In the genomic region with DNA sequence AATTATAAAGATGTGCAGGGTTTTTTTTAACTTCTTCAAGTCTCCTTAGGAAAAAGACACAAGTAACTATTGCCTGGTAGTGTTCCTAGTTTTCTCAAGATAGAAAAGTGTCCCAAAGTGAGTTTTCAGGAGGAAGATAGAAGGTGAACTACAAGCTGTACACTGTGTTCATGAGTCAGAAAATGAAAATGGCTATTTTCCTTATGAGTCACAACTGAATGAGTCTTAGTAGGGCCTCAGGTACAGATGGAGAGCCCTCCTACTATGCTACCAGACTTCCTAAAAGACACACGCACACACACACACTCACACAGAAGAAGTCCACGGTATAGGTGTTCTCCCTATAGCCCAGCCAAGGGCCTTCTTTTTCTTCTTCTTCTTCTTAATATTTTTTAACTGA, we compare ENCODE assay signal across 17 cellular contexts. TPM values are rescaled to one million over a fixed set of nuclear protein-coding genes. Genes with fewer than 3 reads are reported as not detected.
DNase-seq lines count a peak whose midpoint lies in the region; ATAC-seq and TF ChIP-seq lines count a peak whose summit lies in the region.
"Had no signal": no experiment of that assay in that cellular context is flagged by ENCODE, and none has a peak within 500 bp of the region (broad histone marks: within the 10 kb centered on the region; RNA-seq: fewer than 3 reads in every experiment).

No MANE protein-coding gene starts in this region.

- H3K36me3 Mint-ChIP-seq in Calu3 (ENCODE audit: insufficient read depth, unreplicated experiment) = peaks cover 81% of the 10 kb centered on the region

- H3K4me1 Mint-ChIP-seq in Calu3 (ENCODE audit: low read depth, unreplicated experiment) = peaks cover 52% of the 10 kb centered on the region

- no peaks in the 10 kb centered on the region for H3K9me3 Mint-ChIP-seq in Calu3 (ENCODE audit: low read depth, unreplicated experiment)

- H3K4me3 ChIP-seq in fibroblast of mammary gland (ENCODE audit: control insufficient read depth, low read depth, low read length) = no peak overlapping the region

- CTCF ChIA-PET in Calu3 (lab: Charles Lee) = interaction anchor here (0.6 to 1.3 kb wide), 4 partner anchors 11 to 169 kb away, joined by 3 to 4 read pairs (median 3); no protein-coding TSS in a partner anchor

- TF ChIP-seq CTCF in Calu3 (IDR thresholded peaks at IDR 0.05; ENCODE audit: unreplicated experiment) = no peak
- no peak for TF ChIP-seq CTCF in fibroblast of mammary gland (conservative IDR thresholded peaks at IDR 0.05; ENCODE audit: control insufficient read depth, insufficient read depth, low read depth, low read length)

- no TSS peak for BruUV-seq in Calu3 (replicated peaks; lab: Mats Ljungman, UMichigan)

- intact Hi-C loops in Calu3 (cut with micrococcal nuclease; ENCODE audit: unreplicated experiment) = loop anchor here (2.0 to 5.0 kb wide), 2 partner anchors 37 to 65 kb away; no protein-coding TSS in a partner anchor

- ATAC-seq in GM21360 (IDR thresholded peaks at IDR 0.05; ENCODE audit: unreplicated experiment) (peak; percentile 31), HG02884 (IDR thresholded peaks at IDR 0.05; ENCODE audit: unreplicated experiment) (no peak), HG03280 (IDR thresholded peaks at IDR 0.05; ENCODE audit: unreplicated experiment) (no peak), HG03378 (IDR thresholded peaks at IDR 0.05; ENCODE audit: unreplicated experiment) (no peak)
- ATAC-seq: stimulated activated naive CD8-positive, alpha-beta T cell treated with anti-CD3 and anti-CD28 coated beads, Interleukin-15, Interleukin-2, amounts not matched to agents 100 U/mL and 50 U/mL, for 24 hours had no signal

- peak overlapping the region; percentile 93 for H3K27ac Mint-ChIP-seq in Calu3 (ENCODE audit: unreplicated experiment)

- H3K27me3 Mint-ChIP-seq in Calu3 (ENCODE audit: unreplicated experiment) = no peaks in the 10 kb centered on the region

- H3K4me3 Mint-ChIP-seq in Calu3 (ENCODE audit: low read depth, unreplicated experiment) = peak overlapping the region; percentile 82

- DNase-seq in Calu3 = no peak
- peak; percentile 44 for DNase-seq in RPMI7951 (ENCODE audit: low read depth)
- peak; percentile 48 for DNase-seq in fibroblast of mammary gland (ENCODE audit: low read depth)
- no peak for DNase-seq in DMS53 treated with DMSO at 0.1 percent for 48 hours (lab: John Stamatoyannopoulos, UW; ENCODE audit: unreplicated experiment)
- DNase-seq: activated T-cell treated with anti-CD3 and anti-CD28 coated beads for 4 hours; AML-193; aorta; DMS79; Kasumi-1; kidney glomerular epithelial cell; NCI-H2081 treated with DMSO at 0.1 percent for 48 hours; stimulated activated CD4-positive, alpha-beta T cell treated with anti-CD3 and anti-CD28 coated beads, Interleukin-4, amount 100 ng/mL, for 24 hours; stimulated activated naive CD8-positive, alpha-beta T cell treated with anti-CD3 and anti-CD28 coated beads, Interleukin-15, Interleukin-2, amounts not matched to agents 100 U/mL and 50 U/mL, for 24 hours had no signal

RNA-seq across cellular contexts. Expression of a gene that starts 3.1 kb away (rescaled TPM):
- 617 and 655 TPM in 2 replicates for total RNA-seq in Calu3 (2022)
- 55.2 and 81.3 TPM in 2 replicates for total RNA-seq in RPMI7951 (2014; rRNA removed; shearing (Covaris generic))

Comparison
In these comparisons a context has a peak if more than half of its experiments do, and no peak if none do; other contexts are left out.
1. DNase-seq: peak in RPMI7951 (single experiment) and fibroblast of mammary gland (single experiment); none in Calu3 (single experiment) and DMS53 treated with DMSO at 0.1 percent for 48 hours (single experiment).